21 cellular contexts compared by ENCODE assay signal in genomic region chr14:76306131-76306530, GRCh38.
A peak's percentile ranks its signal among the peaks of the same experiment; 100 is the strongest.
DNase-seq lines count a peak whose midpoint lies in the region; TF ChIP-seq lines count a peak whose summit lies in the region.
"Had no signal": no experiment of that assay in that cellular context is flagged by ENCODE, and none has a peak within 500 bp of the region (broad histone marks: within the 10 kb centered on the region; RNA-seq: fewer than 3 reads in every experiment).

No MANE protein-coding gene starts in this region.

- no peak overlapping the region for H3K4me2 ChIP-seq in H9 (ENCODE audit: insufficient read depth, insufficient read length, low read length)
- H3K4me2 ChIP-seq: A549; BLaER1 treated with 17β-estradiol and CSF1 and Interleukin-3, amounts not matched to agents 10 nM and 100 nM had no signal

- H2BK12ac ChIP-seq in H9 (ENCODE audit: insufficient read length, low read depth, low read length): no peak overlapping the region

- H2AFZ ChIP-seq in H9 (ENCODE audit: low read length): no peak overlapping the region

- H3K23ac ChIP-seq in H9 (ENCODE audit: insufficient read length, low read depth, low read length): no peak overlapping the region

- H2BK20ac ChIP-seq in H9 (ENCODE audit: low read depth, low read length, poor library complexity, severe bottlenecking): no peak overlapping the region

- H3K4me3 ChIP-seq in esophagus muscularis mucosa: no peak overlapping the region
- H3K4me3 ChIP-seq: A549; BLaER1 treated with 17β-estradiol and CSF1 and Interleukin-3, amounts not matched to agents 10 nM and 100 nM; GM12878 had no signal

- H3K79me2 ChIP-seq in H9 (ENCODE audit: insufficient read depth, low read length): no peaks in the 10 kb centered on the region

- no peak overlapping the region for H3K9ac ChIP-seq in H9 (ENCODE audit: extremely low read depth, insufficient read length, low read length)
- H3K9ac ChIP-seq: BLaER1 treated with 17β-estradiol and CSF1 and Interleukin-3, amounts not matched to agents 10 nM and 100 nM had no signal

- no peak overlapping the region for H2BK120ac ChIP-seq in H9 (ENCODE audit: low read depth, low read length, poor library complexity, severe bottlenecking)

- H3K4me1 ChIP-seq in H9 (ENCODE audit: insufficient read depth, low read length): peaks cover 2% of the 10 kb centered on the region; the same call in 1 of the 2 replicates
- peaks cover 0 to 11% (median 9%) of the 10 kb centered on the region in 4 donors for H3K4me1 ChIP-seq in esophagus muscularis mucosa
- H3K4me1 ChIP-seq: A549, BE2C had no signal

- no peak overlapping the region for H3K4me3 Mint-ChIP-seq in H9
- H3K4me3 Mint-ChIP-seq in osteocyte (ENCODE audit: unreplicated experiment): no peak overlapping the region
- H3K4me3 Mint-ChIP-seq: CD14-positive monocyte; CD4-positive, alpha-beta T cell; CD8-positive, alpha-beta memory T cell had no signal

- H2BK15ac ChIP-seq in H9 (ENCODE audit: low read depth, low read length): no peak overlapping the region

- H3T11ph ChIP-seq in H9 (ENCODE audit: low read length): no peak overlapping the region

- H3K9me3 Mint-ChIP-seq in H9: no peaks in the 10 kb centered on the region
- no peaks in the 10 kb centered on the region for H3K9me3 Mint-ChIP-seq in osteocyte (ENCODE audit: unreplicated experiment)
- H3K9me3 Mint-ChIP-seq: CD4-positive, alpha-beta T cell; CD8-positive, alpha-beta memory T cell had no signal

- TF ChIP-seq EP300 in esophagus muscularis mucosa (IDR thresholded peaks at IDR 0.05): no peak

- H3K27ac ChIP-seq in H9 (ENCODE audit: insufficient read length, low read depth, low read length) (no peak overlapping the region), esophagus muscularis mucosa (replicated peaks in 1 of 4) (no peak overlapping the region)
- H3K27ac ChIP-seq: A549; BLaER1 treated with 17β-estradiol and CSF1 and Interleukin-3, amounts not matched to agents 10 nM and 100 nM had no signal

- no peak overlapping the region for H4K5ac ChIP-seq in H9 (ENCODE audit: insufficient read length, low read depth, low read length)

- H3K23me2 ChIP-seq in H9 (ENCODE audit: insufficient read length, low read depth, low read length, poor library complexity, severe bottlenecking): peaks cover 4% of the 10 kb centered on the region

- H3K27me3 Mint-ChIP-seq in H9 (ENCODE audit: low read depth) (peaks cover 48% of the 10 kb centered on the region), osteocyte (ENCODE audit: unreplicated experiment) (peaks cover 18% of the 10 kb centered on the region)

- WGBS in H9 (ENCODE audit: extremely low coverage, insufficient read length, low lambda C conversion rate): no CpG with 5 or more reads among the region's 12 CpGs
- WGBS in esophagus muscularis mucosa: 87% methylated on average over 12 of the region's 12 CpGs

- H2AK5ac ChIP-seq in H9 (ENCODE audit: insufficient read length, low read length): no peak overlapping the region

- no peaks in the 10 kb centered on the region for H3K79me1 ChIP-seq in H9 (ENCODE audit: insufficient read depth, low read depth, low read length, poor library complexity, severe bottlenecking)

- H3K56ac ChIP-seq in H9 (ENCODE audit: insufficient read length, low read depth, low read length): no peak overlapping the region

- TF ChIP-seq POLR2A in esophagus muscularis mucosa (IDR thresholded peaks at IDR 0.05; ENCODE audit: low read depth): no peak

- H4K91ac ChIP-seq in H9 (ENCODE audit: insufficient read length, low read depth, low read length): no peak overlapping the region

- H3K27ac Mint-ChIP-seq in H9 (no peak overlapping the region), osteocyte (ENCODE audit: unreplicated experiment) (no peak overlapping the region)
- H3K27ac Mint-ChIP-seq: CD4-positive, alpha-beta T cell; CD8-positive, alpha-beta memory T cell had no signal

- no peaks in the 10 kb centered on the region for H3K36me3 ChIP-seq in esophagus muscularis mucosa
- H3K36me3 ChIP-seq: BE2C; BLaER1 treated with 17β-estradiol and CSF1 and Interleukin-3, amounts not matched to agents 10 nM and 100 nM had no signal

- H4K8ac ChIP-seq in H9 (replicated peaks; ENCODE audit: insufficient read length, low read depth, low read length): no peak overlapping the region

- intact Hi-C loops in esophagus muscularis mucosa (cut with DNase I): no loop called here

- no peaks in the 10 kb centered on the region for H3K36me3 Mint-ChIP-seq in H9 (ENCODE audit: insufficient read depth in 1 of 3, low read depth in 3 of 3)
- no peaks in the 10 kb centered on the region for H3K36me3 Mint-ChIP-seq in osteocyte (ENCODE audit: unreplicated experiment)
- H3K36me3 Mint-ChIP-seq: CD14-positive monocyte; CD8-positive, alpha-beta memory T cell had no signal

- no peak overlapping the region for H3K18ac ChIP-seq in H9 (ENCODE audit: insufficient read length, low read depth, low read length)

- no peak overlapping the region for H3K14ac ChIP-seq in H9 (ENCODE audit: insufficient read depth, low read length)

- no peak overlapping the region for H3K4ac ChIP-seq in H9 (ENCODE audit: low read depth, low read length)

- DNase-seq in H9 (peak; percentile 6), esophagus muscularis mucosa (ENCODE audit: extremely low spot score) (peak; percentile 75), osteocyte (ENCODE audit: extremely low spot score, unreplicated experiment) (peak; percentile 67), NCI-H1105 (lab: John Stamatoyannopoulos, UW) (no peak), NCI-H345 treated with DMSO at 0.1 percent for 48 hours (lab: John Stamatoyannopoulos, UW; ENCODE audit: unreplicated experiment) (no peak)
- DNase-seq in stimulated activated CD4-positive, alpha-beta T cell treated with anti-CD3 and anti-CD28 coated beads, Interleukin-2, amount 100 ng/mL, for 24 hours: no peak
- DNase-seq: 8988T; ACHN; AML-193; BE2C; CD4-positive, alpha-beta T cell; CD8-positive, alpha-beta memory T cell; DMS 273 treated with DMSO at 0.1 percent for 48 hours; EL; GDM1; GOT3; HCEC 1CT had no signal

- H3K27me3 ChIP-seq in H9 (ENCODE audit: insufficient read depth, low read length) (peaks cover 2% of the 10 kb centered on the region; the same call in 1 of the 2 replicates), esophagus muscularis mucosa (peaks cover 0 to 3% (median 0%) of the 10 kb centered on the region in 4 donors)

- no peaks in the 10 kb centered on the region for H4K20me1 ChIP-seq in H9 (ENCODE audit: control insufficient read depth, insufficient read depth, insufficient read length)
- H4K20me1 ChIP-seq: BLaER1 treated with 17β-estradiol and CSF1 and Interleukin-3, amounts not matched to agents 10 nM and 100 nM had no signal

- H2BK5ac ChIP-seq in H9 (ENCODE audit: insufficient read length, low read length): no peak overlapping the region

- H3K9me3 ChIP-seq in H9 (ENCODE audit: control insufficient read depth, low read depth, low read length): no peaks in the 10 kb centered on the region
- H3K9me3 ChIP-seq in esophagus muscularis mucosa: no peaks in the 10 kb centered on the region
- H3K9me3 ChIP-seq: A549; BE2C; BLaER1 treated with 17β-estradiol and CSF1 and Interleukin-3, amounts not matched to agents 10 nM and 100 nM had no signal

- TF ChIP-seq CTCF in H9 (conservative IDR thresholded peaks at IDR 0.05) (no peak), esophagus muscularis mucosa (IDR thresholded peaks at IDR 0.05) (no peak), osteocyte (IDR thresholded peaks at IDR 0.05) (no peak)

- H3K4me1 Mint-ChIP-seq in H9 (peaks cover 15 to 27% of the 10 kb centered on the region in 2 experiments), osteocyte (ENCODE audit: unreplicated experiment) (no peaks in the 10 kb centered on the region)
- H3K4me1 Mint-ChIP-seq: CD14-positive monocyte had no signal

Comparison
In these comparisons a context has a peak if more than half of its experiments do, and no peak if none do; other contexts are left out.
1. DNase-seq: peak in H9 (single experiment), esophagus muscularis mucosa (single experiment) and osteocyte (single experiment); none in NCI-H1105 (single experiment), NCI-H345 treated with DMSO at 0.1 percent for 48 hours (single experiment) and stimulated activated CD4-positive, alpha-beta T cell treated with anti-CD3 and anti-CD28 coated beads, Interleukin-2, amount 100 ng/mL, for 24 hours (0 of 2).